In the genomic region with DNA sequence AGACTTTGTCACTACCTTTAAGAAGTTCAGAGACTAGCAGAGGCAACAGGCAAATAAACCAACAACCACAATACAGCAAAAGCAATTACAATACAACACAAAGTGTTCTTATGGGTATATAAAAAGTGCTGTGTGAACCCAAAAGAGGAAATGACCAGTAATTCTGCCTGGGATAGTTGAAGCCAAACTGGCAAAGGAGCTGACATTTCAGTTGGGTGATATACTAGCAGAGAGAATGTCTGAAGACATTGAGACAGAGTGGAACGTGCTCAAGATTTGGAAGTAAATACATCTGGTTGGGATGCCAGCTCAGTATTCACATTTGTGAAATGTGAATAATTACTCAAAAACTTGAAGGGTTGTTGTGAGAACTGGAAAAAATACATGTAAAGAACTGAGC, we compare ENCODE assay signal across 19 cellular contexts.
"Had no signal": no experiment of that assay in that cellular context is flagged by ENCODE, and none has a peak within 500 bp of the region (broad histone marks: within the 10 kb centered on the region; RNA-seq: fewer than 3 reads in every experiment).

No MANE protein-coding gene starts in this region.

- H3K9me3 ChIP-seq: right lobe of liver, stomach had no signal

- H3K4me3 ChIP-seq: lung, right lobe of liver, stomach had no signal

- H3K27ac ChIP-seq: right lobe of liver had no signal

- DNase-seq: activated B cell treated with CpG ODN at 0.5 μM for 24 hours; activated CD4-positive, alpha-beta memory T cell treated with anti-CD3 and anti-CD28 coated beads, Interleukin-2, amount 10 ng/mL, durations not matched to agents 7 days and 5 days; activated CD4-positive, alpha-beta T cell treated with anti-CD3 and anti-CD28 coated beads for 48 hours; activated naive CD4-positive, alpha-beta T cell treated with Interleukin-2 at 50 U/mL for 16 hours; activated naive CD8-positive, alpha-beta T cell treated with anti-CD3 and anti-CD28 coated beads, Interleukin-2, amount 10 ng/mL, durations not matched to agents 7 days and 5 days; activated T-cell treated with anti-CD3 and anti-CD28 coated beads, Interleukin-2, amount 50 U/mL, for 24 hours; amygdala; dermis blood vessel endothelial cell; effector memory CD8-positive, alpha-beta T cell; foreskin melanocyte; occipital lobe; right lobe of liver; stimulated activated CD4-positive, alpha-beta T cell treated with anti-CD3 and anti-CD28 coated beads, Interleukin-4, amount 100 ng/mL, for 24 hours; stomach; trophoblast cell had no signal

- H3K36me3 ChIP-seq: right lobe of liver, stomach had no signal

- H3K27me3 ChIP-seq: right lobe of liver, stomach had no signal

- ATAC-seq: effector memory CD8-positive, alpha-beta T cell; left lobe of liver; natural killer cell treated with Interleukin-12 subunit alpha and Interleukin-12 subunit beta and Interleukin-15 and Interleukin-18, amount 100 ng/mL, for 72 hours; right lobe of liver; stimulated activated effector memory CD8-positive, alpha-beta T cell treated with anti-CD3 and anti-CD28 coated beads, Interleukin-12 subunit alpha, Interleukin-12 subunit beta, amount 100 ng/mL, for 72 hours had no signal
